ENCODE assay signal across 8 cellular contexts in the genomic region with DNA sequence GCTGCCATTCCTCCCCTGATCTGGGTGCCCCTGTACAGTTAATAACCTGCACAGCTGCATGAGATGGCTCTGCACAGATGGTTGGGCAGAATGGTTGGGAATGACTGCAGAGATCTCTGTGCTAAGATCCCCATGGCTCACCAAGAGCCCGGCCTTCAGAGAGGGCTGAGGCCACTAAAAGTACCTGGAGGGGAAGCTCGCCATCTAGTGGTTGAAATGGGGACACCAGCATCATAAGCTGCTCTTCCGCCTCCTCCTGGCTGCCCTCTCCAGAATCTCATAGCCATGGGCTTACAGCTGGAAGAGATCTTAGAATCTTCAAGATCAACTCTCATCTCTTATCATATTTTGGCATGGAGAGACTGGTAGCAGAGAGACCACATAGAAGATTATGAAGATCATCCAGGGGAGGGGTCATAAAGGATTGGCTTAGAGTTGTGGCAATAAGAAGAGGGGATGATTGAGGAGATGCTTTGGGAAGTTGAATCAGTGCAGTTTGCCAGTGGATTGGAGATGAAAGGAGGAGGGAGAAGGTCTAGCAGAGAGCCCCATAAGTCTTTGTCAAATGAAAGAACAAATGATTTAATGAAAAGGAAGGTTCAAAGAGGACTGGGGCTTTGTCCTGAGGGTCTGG. TPM values are rescaled to one million over a fixed set of nuclear protein-coding genes. Genes with fewer than 3 reads are reported as not detected.
DNase-seq lines count a peak whose midpoint lies in the region; ATAC-seq and TF ChIP-seq lines count a peak whose summit lies in the region.

No MANE protein-coding gene starts in this region.

- H3K79me2 ChIP-seq in Loucy (ENCODE audit: insufficient read depth, low read length): no peaks in the 10 kb centered on the region

- no peaks in the 10 kb centered on the region for H3K4me1 Mint-ChIP-seq in activated naive CD4-positive, alpha-beta T cell treated with anti-CD3 and anti-CD28 coated beads, Interleukin-2, amount 10 ng/mL, durations not matched to agents 7 days and 5 days

- intact Hi-C loops in Right ventricle myocardium superior (cut with DNase I) (loop anchor here (2.0 kb wide), 1 partner anchor 130 kb away; no protein-coding TSS in a partner anchor), psoas muscle (cut with DNase I) (loop anchor here in 1 of 2 donors (5.0 kb wide), 1 partner anchor 131 kb away; no protein-coding TSS in a partner anchor)

- H3K4me2 ChIP-seq in Loucy (ENCODE audit: low read depth, low read length, poor library complexity, severe bottlenecking): no peak overlapping the region

- H3K9me2 ChIP-seq in Loucy (replicated peaks; ENCODE audit: low read depth, low read length): no peaks in the 10 kb centered on the region

- H3K27me3 Mint-ChIP-seq in activated naive CD4-positive, alpha-beta T cell treated with anti-CD3 and anti-CD28 coated beads, Interleukin-2, amount 10 ng/mL, durations not matched to agents 7 days and 5 days: peaks cover 46% of the 10 kb centered on the region

- peak; percentile 100 for TF ChIP-seq CTCF in Loucy (conservative IDR thresholded peaks at IDR 0.05; ENCODE audit: low read length)
- TF ChIP-seq CTCF in psoas muscle (IDR thresholded peaks at IDR 0.05): peak; percentile 55

- H3K27ac Mint-ChIP-seq in activated naive CD4-positive, alpha-beta T cell treated with anti-CD3 and anti-CD28 coated beads, Interleukin-2, amount 10 ng/mL, durations not matched to agents 7 days and 5 days: no peak overlapping the region

- no peaks in the 10 kb centered on the region for H3F3A ChIP-seq in Loucy (ENCODE audit: low read depth)

- H3K9me3 Mint-ChIP-seq in activated naive CD4-positive, alpha-beta T cell treated with anti-CD3 and anti-CD28 coated beads, Interleukin-2, amount 10 ng/mL, durations not matched to agents 7 days and 5 days: no peaks in the 10 kb centered on the region

- CTCF ChIA-PET in activated naive CD4-positive, alpha-beta T cell treated with anti-CD3 and anti-CD28 coated beads, Interleukin-2, amount 10 ng/mL, durations not matched to agents 7 days and 5 days (lab: Charles Lee): interaction anchor here (0.5 to 10.8 kb wide), 19 partner anchors 11 to 293 kb away, joined by 3 to 234 read pairs (median 4); partner anchors contain the start of genes POU2F3 and TLCD5

- H3K4me1 ChIP-seq in Loucy (ENCODE audit: insufficient read depth, low read length, poor library complexity, severe bottlenecking): no peaks in the 10 kb centered on the region
- H3K4me1 ChIP-seq in psoas muscle: no peaks in the 10 kb centered on the region

- H3K4me3 ChIP-seq in Loucy (ENCODE audit: low read length, poor library complexity, severe bottlenecking): no peak overlapping the region
- H3K4me3 ChIP-seq in SK-N-MC: no peak overlapping the region
- no peak overlapping the region for H3K4me3 ChIP-seq in psoas muscle

- H3K4me3 Mint-ChIP-seq in activated naive CD4-positive, alpha-beta T cell treated with anti-CD3 and anti-CD28 coated beads, Interleukin-2, amount 10 ng/mL, durations not matched to agents 7 days and 5 days: no peak overlapping the region

- no peaks in the 10 kb centered on the region for H3K36me3 Mint-ChIP-seq in activated naive CD4-positive, alpha-beta T cell treated with anti-CD3 and anti-CD28 coated beads, Interleukin-2, amount 10 ng/mL, durations not matched to agents 7 days and 5 days

- DNase-seq in AG08395 (ENCODE audit: low spot score) (peak; percentile 86), SK-N-MC (ENCODE audit: low read depth, low spot score) (peak; percentile 50), Right ventricle myocardium superior (peak; percentile 63), psoas muscle (peak; percentile 60 to 68)
- DNase-seq in activated naive CD4-positive, alpha-beta T cell treated with anti-CD3 and anti-CD28 coated beads, Interleukin-2, amount 10 ng/mL, durations not matched to agents 7 days and 5 days: peak; percentile 68

- H3K9me3 ChIP-seq in Loucy (ENCODE audit: insufficient read depth, low read depth, low read length) (no peaks in the 10 kb centered on the region), SK-N-MC (ENCODE audit: low read depth, low read length) (no peaks in the 10 kb centered on the region), psoas muscle (no peaks in the 10 kb centered on the region)

- H3K27me3 ChIP-seq in Loucy (ENCODE audit: insufficient read depth, low read length, poor library complexity, severe bottlenecking) (no peaks in the 10 kb centered on the region), psoas muscle (ENCODE audit: insufficient read depth in 3 of 3, low read length in 2 of 3) (no peaks in the 10 kb centered on the region)

- no peaks in the 10 kb centered on the region for H3K36me3 ChIP-seq in Loucy (ENCODE audit: insufficient read depth, low read length)
- no peaks in the 10 kb centered on the region for H3K36me3 ChIP-seq in SK-N-MC (ENCODE audit: insufficient read depth, low read length)
- H3K36me3 ChIP-seq in psoas muscle (ENCODE audit: insufficient read depth in 1 of 2, low read depth in 1 of 2): no peaks in the 10 kb centered on the region

- ATAC-seq in GM18907 (IDR thresholded peaks at IDR 0.05; ENCODE audit: unreplicated experiment) (peak; percentile 69), Right ventricle myocardium superior (ENCODE audit: poor library complexity) (peak; percentile 86), psoas muscle (peak; percentile 67 to 88 (median 81)), HG02759 (IDR thresholded peaks at IDR 0.05; ENCODE audit: unreplicated experiment) (no peak)

- no peaks in the 10 kb centered on the region for H4K20me1 ChIP-seq in Loucy (ENCODE audit: insufficient read depth, low read length, poor library complexity, severe bottlenecking)

- H3K9ac ChIP-seq in Loucy (ENCODE audit: low read depth, low read length, poor library complexity, severe bottlenecking): no peak overlapping the region
- H3K9ac ChIP-seq in SK-N-MC (ENCODE audit: insufficient read length): no peak overlapping the region

- no peak overlapping the region for H2AFZ ChIP-seq in Loucy (ENCODE audit: low read length)

- H3K27ac ChIP-seq in SK-N-MC (no peak overlapping the region), psoas muscle (no peak overlapping the region)

- WGBS in psoas muscle, 3 donors: 17 to 27% (median 21%) methylated on average over 3 of the region's 3 CpGs

RNA-seq across cellular contexts. Expression of gene TLCD5, which starts 22.0 kb away (rescaled TPM):
- total RNA-seq in Right ventricle myocardium superior (7.3 TPM), psoas muscle (1 to 10 TPM in 2 of 4 donors, under 1 TPM in 2; 0.53 to 2.5 (median 1.4) TPM)
- under 1 TPM; 0.39 to 0.94 (median 0.48) TPM for polyA plus RNA-seq in psoas muscle

RNA-seq across cellular contexts. Expression of gene ARHGEF12, which starts 33.1 kb away (rescaled TPM):
- 81.7 TPM for total RNA-seq in Right ventricle myocardium superior
- 100 to 1,000 TPM in 1 of 4 donors, 10 to 100 TPM in 3; 45.6 to 102 (median 76.1) TPM for total RNA-seq in psoas muscle
- polyA plus RNA-seq in psoas muscle: 10 to 100 TPM; 14.8 to 40.0 (median 15.7) TPM
